Comparison of ENCODE assay signal across 23 cellular contexts in genomic region chr4:48244665-48245064, GRCh38. TPM values are rescaled to one million over a fixed set of nuclear protein-coding genes. Genes with fewer than 3 reads are reported as not detected.
A peak's percentile ranks its signal among the peaks of the same experiment; 100 is the strongest.
DNase-seq lines count a peak whose midpoint lies in the region; ATAC-seq and TF ChIP-seq lines count a peak whose summit lies in the region.
"Had no signal": no experiment of that assay in that cellular context is flagged by ENCODE, and none has a peak within 500 bp of the region (broad histone marks: within the 10 kb centered on the region; RNA-seq: fewer than 3 reads in every experiment).

No MANE protein-coding gene starts in this region.

- peaks cover 14% of the 10 kb centered on the region for H4K20me1 ChIP-seq in Loucy (ENCODE audit: insufficient read depth, low read length, poor library complexity, severe bottlenecking)

- peak overlapping the region; percentile 43 for H3K9ac ChIP-seq in Loucy (ENCODE audit: low read depth, low read length, poor library complexity, severe bottlenecking)
- H3K9ac ChIP-seq: BLaER1 had no signal

- H3K79me2 ChIP-seq in Loucy (ENCODE audit: insufficient read depth, low read length), result peaks cover 97% of the 10 kb centered on the region

- H3K27me3 ChIP-seq in Loucy (ENCODE audit: insufficient read depth, low read length, poor library complexity, severe bottlenecking) (no peaks in the 10 kb centered on the region), H7 (ENCODE audit: control insufficient read depth, insufficient read depth, low read length) (no peaks in the 10 kb centered on the region)
- H3K27me3 ChIP-seq: BLaER1 had no signal

- H3F3A ChIP-seq in Loucy (ENCODE audit: low read depth), result 0 out of 2 replicates have a peak, but pooled peaks cover 6% of the 10 kb centered on the region

- no peaks in the 10 kb centered on the region for H3K9me2 ChIP-seq in Loucy (replicated peaks; ENCODE audit: low read depth, low read length)

- peak overlapping the region; percentile 66 for H3K4me2 ChIP-seq in Loucy (ENCODE audit: low read depth, low read length, poor library complexity, severe bottlenecking)
- H3K4me2 ChIP-seq: BLaER1 had no signal

- H3K36me3 ChIP-seq in Loucy (ENCODE audit: insufficient read depth, low read length) (peaks cover 6% of the 10 kb centered on the region; the same call in 1 of the 2 replicates), H7 (replicated peaks; ENCODE audit: control insufficient read depth, insufficient read depth, low read length) (no peaks in the 10 kb centered on the region)
- H3K36me3 ChIP-seq: BE2C had no signal

- ATAC-seq in GM18907 (IDR thresholded peaks at IDR 0.05; ENCODE audit: unreplicated experiment), result no peak
- ATAC-seq: GM12878 had no signal

- H3K9me3 ChIP-seq in Loucy (ENCODE audit: insufficient read depth, low read depth, low read length), result no peaks in the 10 kb centered on the region
- H3K9me3 ChIP-seq: BE2C had no signal

- TF ChIP-seq POLR2A in erythroblast (IDR thresholded peaks at IDR 0.05; ENCODE audit: low read length), result no peak

- H3K4me3 ChIP-seq in Loucy (ENCODE audit: low read length, poor library complexity, severe bottlenecking), result no peak overlapping the region
- no peak overlapping the region for H3K4me3 ChIP-seq in H7 (ENCODE audit: insufficient read depth, low read depth, low read length)
- H3K4me3 ChIP-seq: BLaER1, GM12878 had no signal

- no peak for TF ChIP-seq CTCF in Loucy (conservative IDR thresholded peaks at IDR 0.05; ENCODE audit: low read length)

- DNase-seq in OCI-M1 (lab: John Stamatoyannopoulos, UW), result peak; percentile 59
- peak; percentile 26 to 61 for DNase-seq in erythroblast (lab: John Stamatoyannopoulos, UW)
- DNase-seq in H7, result no peak
- DNase-seq: 8988T; ACHN; BE2C; C1 segment of cervical spinal cord; CD4-positive, alpha-beta memory T cell; CD4-positive, CD25-positive, alpha-beta regulatory T cell; CD8-positive, alpha-beta memory T cell; COR-L47; DMS 273 treated with DMSO at 0.1 percent for 48 hours; DMS153; DMS53; DMS79; DND-41; EL; GDM1 had no signal

- H2AFZ ChIP-seq in Loucy (ENCODE audit: low read length), result no peak overlapping the region

- peaks cover 77% of the 10 kb centered on the region for H3K4me1 ChIP-seq in Loucy (ENCODE audit: insufficient read depth, low read length, poor library complexity, severe bottlenecking)
- H3K4me1 ChIP-seq: BE2C had no signal

RNA-seq across cellular contexts. Expression of gene TEC, which starts 25.0 kb away (rescaled TPM):
- total RNA-seq in H7 (2014; rRNA removed; shearing (Covaris generic)), result 1.2 and 2.0 TPM in 2 replicates
- total RNA-seq: G401 had no signal
